ENCODE assay signal across 9 cellular contexts in genomic region chr3:49422379-49423248, GRCh38. TPM values are rescaled to one million over a fixed set of nuclear protein-coding genes. Genes with fewer than 3 reads are reported as not detected.
A peak's percentile ranks its signal among the peaks of the same experiment; 100 is the strongest.
DNase-seq lines count a peak whose midpoint lies in the region; ATAC-seq and TF ChIP-seq lines count a peak whose summit lies in the region.
"Had no signal": no experiment of that assay in that cellular context is flagged by ENCODE, and none has a peak within 500 bp of the region (broad histone marks: within the 10 kb centered on the region; RNA-seq: fewer than 3 reads in every experiment).

TSS of gene AMT (minus strand) at chr3:49422473. CDS start at chr3:49422450, 23 bp downstream.

- H3K9me3 Mint-ChIP-seq in natural killer cell = no peaks in the 10 kb centered on the region
- H3K9me3 Mint-ChIP-seq in natural killer cell treated with Interleukin-12 subunit alpha and Interleukin-12 subunit beta and Interleukin-15 and Interleukin-18, amount 100 ng/mL, for 72 hours = no peaks in the 10 kb centered on the region
- H3K9me3 Mint-ChIP-seq: CD8-positive, alpha-beta memory T cell had no signal

- no peak within 1 kb of the TSS for H3K4me2 ChIP-seq in fibroblast of lung (ENCODE audit: extremely low read depth, insufficient read depth, low read length)

- intact Hi-C loops in natural killer cell (cut with micrococcal nuclease) = no loop called here
- intact Hi-C loops in uterus (cut with DNase I; ENCODE audit: low total_unique reads) = no loop called here

- H3K4me3 Mint-ChIP-seq in natural killer cell = peak within 1 kb of the TSS; percentile 47
- no peak within 1 kb of the TSS for H3K4me3 Mint-ChIP-seq in natural killer cell treated with Interleukin-12 subunit alpha and Interleukin-12 subunit beta and Interleukin-15 and Interleukin-18, amount 100 ng/mL, for 72 hours
- H3K4me3 Mint-ChIP-seq: CD8-positive, alpha-beta memory T cell had no signal

- H3K36me3 Mint-ChIP-seq in natural killer cell = no peaks in the 10 kb centered on the region
- H3K36me3 Mint-ChIP-seq in natural killer cell treated with Interleukin-12 subunit alpha and Interleukin-12 subunit beta and Interleukin-15 and Interleukin-18, amount 100 ng/mL, for 72 hours = no peaks in the 10 kb centered on the region

- ATAC-seq in natural killer cell = peak; percentile 45 to 73 (median 72)
- no peak for ATAC-seq in natural killer cell treated with Interleukin-12 subunit alpha and Interleukin-12 subunit beta and Interleukin-15 and Interleukin-18, amount 100 ng/mL, for 72 hours
- no peak for ATAC-seq in HG03469 (IDR thresholded peaks at IDR 0.05; ENCODE audit: unreplicated experiment)

- H3K9ac ChIP-seq in fibroblast of lung (ENCODE audit: insufficient read depth, low read length) = no peak within 1 kb of the TSS

- H3K27ac ChIP-seq in fibroblast of lung (ENCODE audit: insufficient read depth, low read length) (peak within 1 kb of the TSS; percentile 37), uterus (peak within 1 kb of the TSS in 1 of 2 donors; percentile 16)

- H3K27ac Mint-ChIP-seq in natural killer cell = peak within 1 kb of the TSS in 1 of 2 donors; percentile 57
- H3K27ac Mint-ChIP-seq in natural killer cell treated with Interleukin-12 subunit alpha and Interleukin-12 subunit beta and Interleukin-15 and Interleukin-18, amount 100 ng/mL, for 72 hours = no peak within 1 kb of the TSS

- TF ChIP-seq CTCF in natural killer cell (IDR thresholded peaks at IDR 0.05) = no peak
- TF ChIP-seq CTCF in fibroblast of lung (conservative IDR thresholded peaks at IDR 0.05 in 1 of 2, IDR thresholded peaks at IDR 0.05 in 1 of 2; ENCODE audit: low read depth in 1 of 2, low read length in 2 of 2) = no peak
- TF ChIP-seq CTCF in uterus (IDR thresholded peaks at IDR 0.05) = no peak

- no peak within 1 kb of the TSS for H2AFZ ChIP-seq in fibroblast of lung (ENCODE audit: low read length)

- H3K36me3 ChIP-seq in fibroblast of lung (ENCODE audit: control insufficient read depth, insufficient read depth, low read length) = peaks cover 4% of the 10 kb centered on the region
- no peaks in the 10 kb centered on the region for H3K36me3 ChIP-seq in uterus

- no peaks in the 10 kb centered on the region for H3K9me3 ChIP-seq in fibroblast of lung (ENCODE audit: control insufficient read depth, insufficient read depth, low read depth, low read length)
- H3K9me3 ChIP-seq in uterus = no peaks in the 10 kb centered on the region

- no peak for TF ChIP-seq POLR2A in uterus (IDR thresholded peaks at IDR 0.05)

- H3K4me3 ChIP-seq in fibroblast of lung (replicated peaks in 1 of 4; ENCODE audit: control extremely low read depth in 1 of 4, insufficient read depth in 1 of 4, low read depth in 3 of 4, low read length in 4 of 4) (peak within 1 kb of the TSS in 1 of 4 experiments; percentile 3), uterus (no peak within 1 kb of the TSS)

- H3K4me1 ChIP-seq in fibroblast of lung (ENCODE audit: control insufficient read depth, extremely low read depth, insufficient read depth, low read length) (peaks cover 20% of the 10 kb centered on the region), uterus (no peaks in the 10 kb centered on the region)

- no peaks in the 10 kb centered on the region for H3K27me3 ChIP-seq in fibroblast of lung (ENCODE audit: control insufficient read depth, insufficient read depth, low read length)
- no peaks in the 10 kb centered on the region for H3K27me3 ChIP-seq in uterus

- no peaks in the 10 kb centered on the region for H3K27me3 Mint-ChIP-seq in natural killer cell (ENCODE audit: low read depth in 2 of 2)
- H3K27me3 Mint-ChIP-seq in natural killer cell treated with Interleukin-12 subunit alpha and Interleukin-12 subunit beta and Interleukin-15 and Interleukin-18, amount 100 ng/mL, for 72 hours = no peaks in the 10 kb centered on the region

- DNase-seq in natural killer cell = no peak
- DNase-seq in natural killer cell treated with Interleukin-12 subunit alpha and Interleukin-12 subunit beta and Interleukin-15 and Interleukin-18, amount 100 ng/mL, for 72 hours (ENCODE audit: low spot score) = no peak
- DNase-seq in fibroblast of lung (ENCODE audit: low read depth in 2 of 2) = no peak
- peak; percentile 35 for DNase-seq in mucosa of gallbladder (ENCODE audit: low spot score)
- no peak for DNase-seq in uterus
- no peak for DNase-seq in GOT3 (lab: John Stamatoyannopoulos, UW)
- DNase-seq in putamen (ENCODE audit: low spot score) = no peak
- DNase-seq: CD8-positive, alpha-beta memory T cell had no signal

- no peaks in the 10 kb centered on the region for H3K79me2 ChIP-seq in fibroblast of lung (ENCODE audit: control insufficient read depth, insufficient read depth, low read length)

- H3K4me1 Mint-ChIP-seq in natural killer cell = peaks cover 33 to 43% of the 10 kb centered on the region in 2 donors
- peaks cover 39 to 44% of the 10 kb centered on the region in 2 donors for H3K4me1 Mint-ChIP-seq in natural killer cell treated with Interleukin-12 subunit alpha and Interleukin-12 subunit beta and Interleukin-15 and Interleukin-18, amount 100 ng/mL, for 72 hours (ENCODE audit: low read depth in 2 of 2)

- no peaks in the 10 kb centered on the region for H4K20me1 ChIP-seq in fibroblast of lung (ENCODE audit: control insufficient read depth, extremely low read depth, insufficient read depth, low read length)

RNA-seq across cellular contexts. Expression of gene AMT, which starts in this region (rescaled TPM):
- total RNA-seq in natural killer cell = 10 to 100 TPM; 13.4 to 14.2 (median 14.0) TPM
- 1 to 10 TPM; 4.4 to 6.0 TPM for total RNA-seq in natural killer cell treated with Interleukin-12 subunit alpha and Interleukin-12 subunit beta and Interleukin-15 and Interleukin-18, amount 100 ng/mL, for 72 hours
- 0.77 and 2.6 TPM in 2 replicates for total RNA-seq in fibroblast of lung
- polyA plus RNA-seq in fibroblast of lung = 2.0 and 2.7 TPM in 2 replicates
- 1.3 and 1.4 TPM in 2 replicates for polyA plus RNA-seq in fibroblast of lung (2012)
- polyA minus RNA-seq in fibroblast of lung (ENCODE audit: low replicate concordance) = 0.44 TPM in 1 of 2 replicates, not detected in the other
- total RNA-seq in mucosa of gallbladder = 20.7 TPM
- total RNA-seq in uterus = 10 to 100 TPM in 3 of 4 donors, 1 to 10 TPM in 1; 1.5 to 17.9 (median 14.0) TPM

Comparison
In these comparisons a context has a peak if more than half of its experiments do, and no peak if none do; other contexts are left out.
1. ATAC-seq: peak in natural killer cell (3 of 3); none in natural killer cell treated with Interleukin-12 subunit alpha and Interleukin-12 subunit beta and Interleukin-15 and Interleukin-18, amount 100 ng/mL, for 72 hours (0 of 2) and HG03469 (single experiment).